Comparison of ENCODE assay signal across 7 cellular contexts in the genomic region with DNA sequence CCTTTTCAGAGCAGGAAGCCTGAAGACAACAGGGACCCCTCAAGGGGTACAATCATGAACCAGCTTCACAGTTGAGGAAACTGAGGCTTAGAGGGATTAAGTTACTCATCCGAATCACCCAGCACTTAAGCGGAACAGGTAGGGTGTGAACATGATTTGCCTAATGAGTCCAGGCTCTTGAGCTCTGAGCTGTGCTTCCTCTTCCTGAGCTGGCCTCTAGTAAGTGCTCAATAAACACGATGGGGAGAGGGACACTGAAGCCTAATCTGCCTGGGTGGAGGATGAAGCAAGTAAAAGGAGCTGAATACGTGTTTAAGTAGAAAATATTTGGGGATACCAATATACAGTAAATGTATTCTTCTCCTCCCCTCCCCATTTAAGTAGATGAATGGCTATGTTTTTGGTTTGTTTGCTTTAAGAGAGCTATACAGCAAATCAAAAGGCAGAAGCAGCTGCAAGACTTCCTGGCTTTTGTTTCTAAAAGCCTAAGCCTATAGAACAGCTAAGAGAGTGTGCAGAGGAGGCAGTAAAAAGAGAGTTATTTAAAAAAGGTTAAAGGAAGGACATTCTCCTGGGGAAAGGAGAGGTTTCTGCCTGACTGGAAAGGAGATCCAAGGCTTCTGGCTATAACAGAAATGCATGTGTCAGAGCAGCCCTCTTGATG. TPM values are rescaled to one million over a fixed set of nuclear protein-coding genes. Genes with fewer than 3 reads are reported as not detected.
A peak's percentile ranks its signal among the peaks of the same experiment; 100 is the strongest.
DNase-seq lines count a peak whose midpoint lies in the region; ATAC-seq and TF ChIP-seq lines count a peak whose summit lies in the region.

No MANE protein-coding gene starts in this region.

- no peak overlapping the region for H2BK5ac ChIP-seq in trophoblast cell (ENCODE audit: low read depth, low read length, poor library complexity)

- peak overlapping the region; percentile 62 for H2AK5ac ChIP-seq in trophoblast cell (ENCODE audit: low read length)

- H2BK120ac ChIP-seq in trophoblast cell (ENCODE audit: insufficient read depth, low read length, poor library complexity) = no peak overlapping the region

- H3K14ac ChIP-seq in trophoblast cell (ENCODE audit: low read length) = no peak overlapping the region

- H3K4me3 ChIP-seq in KMS-11 (IDR thresholded peaks at IDR 0.05; ENCODE audit: insufficient read depth, low read depth, low read length) (no peak overlapping the region), trophoblast cell (ENCODE audit: low read depth, low read length) (no peak overlapping the region)

- H3K9ac ChIP-seq in KMS-11 (peak overlapping the region; percentile 52; the same call in 1 of the 2 replicates), trophoblast cell (ENCODE audit: low read length) (no peak overlapping the region)

- TF ChIP-seq CTCF in GM12873 (IDR thresholded peaks at IDR 0.05; ENCODE audit: insufficient read depth, low read depth, low read length, missing control alignments) (peak; percentile 1), KMS-11 (conservative IDR thresholded peaks at IDR 0.05; ENCODE audit: low read depth, low read length) (no peak)

- peaks cover 0 to 8% of the 10 kb centered on the region in 2 donors for H3K36me3 Mint-ChIP-seq in activated naive CD4-positive, alpha-beta T cell treated with anti-CD3 and anti-CD28 coated beads, Interleukin-2, amount 50 U/mL, for 72 hours

- H3K27ac Mint-ChIP-seq in activated naive CD4-positive, alpha-beta T cell treated with anti-CD3 and anti-CD28 coated beads, Interleukin-2, amount 50 U/mL, for 72 hours = peak overlapping the region; percentile 67

- ATAC-seq in activated naive CD4-positive, alpha-beta T cell treated with anti-CD3 and anti-CD28 coated beads, Interleukin-2, amount 50 U/mL, for 72 hours = no peak
- no peak for ATAC-seq in HG03432 (IDR thresholded peaks at IDR 0.05; ENCODE audit: unreplicated experiment)

- no peak for DNase-seq in activated naive CD4-positive, alpha-beta T cell treated with anti-CD3 and anti-CD28 coated beads, Interleukin-2, amount 50 U/mL, for 72 hours (ENCODE audit: low spot score in 2 of 2)
- DNase-seq in trophoblast cell (no peak), NCI-H345 (lab: John Stamatoyannopoulos, UW) (no peak), AML-193 (lab: John Stamatoyannopoulos, UW) (no peak)

- H4K8ac ChIP-seq in trophoblast cell (ENCODE audit: low read depth, low read length) = no peak overlapping the region

- no peaks in the 10 kb centered on the region for H3K27me3 ChIP-seq in KMS-11 (ENCODE audit: insufficient read depth, low read depth)
- H3K27me3 ChIP-seq in trophoblast cell (ENCODE audit: insufficient read depth, low read length) = no peaks in the 10 kb centered on the region

- H3K27ac ChIP-seq in KMS-11 (peak overlapping the region; percentile 83), trophoblast cell (ENCODE audit: low read depth, low read length) (no peak overlapping the region)

- no peak overlapping the region for H4K12ac ChIP-seq in trophoblast cell (ENCODE audit: low read depth, low read length)

- H3K18ac ChIP-seq in trophoblast cell (ENCODE audit: low read length) = no peak overlapping the region

- H4K91ac ChIP-seq in trophoblast cell (ENCODE audit: low read depth, low read length) = no peak overlapping the region

- H3K4me1 ChIP-seq in KMS-11 (ENCODE audit: low read depth, poor library complexity, severe bottlenecking) (peaks cover 55% of the 10 kb centered on the region), trophoblast cell (ENCODE audit: control insufficient read depth in 1 of 2, insufficient read depth in 2 of 2, low read length in 2 of 2) (no peaks in the 10 kb centered on the region)

- H3K9me3 Mint-ChIP-seq in activated naive CD4-positive, alpha-beta T cell treated with anti-CD3 and anti-CD28 coated beads, Interleukin-2, amount 50 U/mL, for 72 hours = no peaks in the 10 kb centered on the region

- H3K4ac ChIP-seq in trophoblast cell (ENCODE audit: low read depth, low read length) = no peak overlapping the region

- no peaks in the 10 kb centered on the region for H3K79me2 ChIP-seq in KMS-11 (ENCODE audit: insufficient read depth, low read depth)
- H3K79me2 ChIP-seq in trophoblast cell (ENCODE audit: control insufficient read depth, insufficient read depth, low read length, poor library complexity) = no peaks in the 10 kb centered on the region

- WGBS in trophoblast cell (ENCODE audit: extremely low coverage, insufficient coverage, insufficient read length) = no CpG with 5 or more reads among the region's 4 CpGs

- H4K20me1 ChIP-seq in KMS-11 (ENCODE audit: insufficient read depth) = no peaks in the 10 kb centered on the region

- no peaks in the 10 kb centered on the region for H3K9me3 ChIP-seq in trophoblast cell (ENCODE audit: insufficient read depth, low read depth, low read length)

- H3K36me3 ChIP-seq in KMS-11 (ENCODE audit: insufficient read depth) (no peaks in the 10 kb centered on the region), trophoblast cell (ENCODE audit: control insufficient read depth in 1 of 2, insufficient read depth in 2 of 2, low read length in 2 of 2) (peaks cover 1 to 4% of the 10 kb centered on the region in 2 experiments)

- no peak overlapping the region for H3K23ac ChIP-seq in trophoblast cell (ENCODE audit: low read length)

- peak overlapping the region; percentile 51 for H2AFZ ChIP-seq in KMS-11 (ENCODE audit: low read depth)
- no peak overlapping the region for H2AFZ ChIP-seq in trophoblast cell (ENCODE audit: insufficient read depth, low read length, poor library complexity)

- no peak overlapping the region for H2BK12ac ChIP-seq in trophoblast cell (ENCODE audit: low read length)

- peak overlapping the region; percentile 70 for H3K4me2 ChIP-seq in KMS-11
- no peak overlapping the region for H3K4me2 ChIP-seq in trophoblast cell (ENCODE audit: low read length)

- no peaks in the 10 kb centered on the region for H3K79me1 ChIP-seq in trophoblast cell (ENCODE audit: low read length)

RNA-seq across cellular contexts. Expression of a gene that starts 20.5 kb away (rescaled TPM):
- total RNA-seq in activated naive CD4-positive, alpha-beta T cell treated with anti-CD3 and anti-CD28 coated beads, Interleukin-2, amount 50 U/mL, for 72 hours = 1 to 10 TPM; 6.1 to 7.0 TPM
- 6.1 and 6.6 TPM in 2 replicates for polyA plus RNA-seq in trophoblast cell (2013)

RNA-seq across cellular contexts. Expression of a gene that starts 22.5 kb away (rescaled TPM):
- 10 to 100 TPM; 40.7 to 66.1 TPM for total RNA-seq in activated naive CD4-positive, alpha-beta T cell treated with anti-CD3 and anti-CD28 coated beads, Interleukin-2, amount 50 U/mL, for 72 hours
- polyA plus RNA-seq in trophoblast cell (2013) = 17.7 and 18.4 TPM in 2 replicates
